In genomic region chr13:40503026-40503425, GRCh38 we compare ENCODE assay signal across 18 cellular contexts.
"Had no signal": no experiment of that assay in that cellular context is flagged by ENCODE, and none has a peak within 500 bp of the region (broad histone marks: within the 10 kb centered on the region; RNA-seq: fewer than 3 reads in every experiment).

No MANE protein-coding gene starts in this region.

- H3K27ac ChIP-seq: body of pancreas, left lung, prostate gland, suprapubic skin, upper lobe of left lung had no signal

- DNase-seq: activated CD4-positive, alpha-beta memory T cell treated with anti-CD3 and anti-CD28 coated beads for 36 hours; activated CD4-positive, alpha-beta T cell treated with anti-CD3 and anti-CD28 coated beads for 36 hours; activated T-cell treated with anti-CD3 and anti-CD28 coated beads, Interleukin-2, amount 50 U/mL, for 24 hours; adrenal gland; body of pancreas; central memory CD4-positive, alpha-beta T cell; cortex of kidney; effector CD4-positive, alpha-beta T cell; islet precursor cell; left lung; mammary epithelial cell; nephron progenitor cell; occipital lobe; right cardiac atrium; T-helper 2 cell; upper lobe of left lung had no signal

- H3K4me3 ChIP-seq: adrenal gland, body of pancreas, left lung, prostate gland, suprapubic skin, upper lobe of left lung had no signal

- H3K36me3 ChIP-seq: adrenal gland, left lung, prostate gland, suprapubic skin, upper lobe of left lung had no signal

- H3K9me3 ChIP-seq: adrenal gland, body of pancreas, left lung, prostate gland, suprapubic skin, upper lobe of left lung had no signal

- H3K4me1 ChIP-seq: adrenal gland, prostate gland, upper lobe of left lung had no signal

- ATAC-seq: activated CD4-positive, alpha-beta T cell treated with anti-CD3 and anti-CD28 coated beads for 36 hours; body of pancreas; left lung; right cardiac atrium had no signal

- H3K27me3 ChIP-seq: adrenal gland, body of pancreas, left lung, suprapubic skin, upper lobe of left lung had no signal
